Comparison of ENCODE assay signal across 9 cellular contexts in genomic region chr15:98647026-98647773, GRCh38. TPM values are rescaled to one million over a fixed set of nuclear protein-coding genes. Genes with fewer than 3 reads are reported as not detected.
DNase-seq lines count a peak whose midpoint lies in the region; ATAC-seq, FAIRE-seq and TF ChIP-seq lines count a peak whose summit lies in the region.
"Had no signal": no experiment of that assay in that cellular context is flagged by ENCODE, and none has a peak within 500 bp of the region (broad histone marks: within the 10 kb centered on the region; RNA-seq: fewer than 3 reads in every experiment).

No MANE protein-coding gene starts in this region.

- peak; percentile 46 for ATAC-seq in GM19455 (IDR thresholded peaks at IDR 0.05; ENCODE audit: unreplicated experiment)

- peaks cover 14% of the 10 kb centered on the region for H3K27me3 ChIP-seq in CD4-positive, alpha-beta memory T cell (ENCODE audit: insufficient read depth, low read length)
- peaks cover 46% of the 10 kb centered on the region for H3K27me3 ChIP-seq in SJSA1 (replicated peaks)
- H3K27me3 ChIP-seq in ovary = no peaks in the 10 kb centered on the region

- H3K4me1 ChIP-seq in CD4-positive, alpha-beta memory T cell (ENCODE audit: insufficient read depth, low read length) = peaks cover 23% of the 10 kb centered on the region
- H3K4me1 ChIP-seq in SJSA1 (replicated peaks) (peaks cover 15% of the 10 kb centered on the region), ovary (ENCODE audit: insufficient read depth) (peaks cover 2% of the 10 kb centered on the region)

- POLR2A ChIA-PET in CD4-positive, alpha-beta memory T cell (lab: Charles Lee; ENCODE audit: partially characterized antibody) = interaction anchor here (1.7 kb wide), 1 partner anchor 11 kb away, joined by 4 read pairs; no protein-coding TSS in a partner anchor

- DNase-seq in CD4-positive, alpha-beta memory T cell = peak; percentile 53 to 67 (median 63)
- DNase-seq in HT1080 (ENCODE audit: low read depth) (peak; percentile 49), SJSA1 (ENCODE audit: low read depth in 1 of 2, low spot score in 2 of 2) (peak; percentile 65), head of caudate nucleus (peak in 41 of 42 donors; percentile 39 to 88 (median 74)), ovary (peak; percentile 81 to 91 (median 89)), urothelium cell line (ENCODE audit: low spot score) (peak; percentile 90)

- peak overlapping the region; percentile 44 to 50 for H3K4me3 ChIP-seq in CD4-positive, alpha-beta memory T cell (ENCODE audit: low read length in 2 of 2)
- H3K4me3 ChIP-seq in SJSA1 (peak overlapping the region; percentile 83), ovary (peak overlapping the region; percentile 93)

- H3K9me3 ChIP-seq in CD4-positive, alpha-beta memory T cell (ENCODE audit: control insufficient read depth in 1 of 2, low read length in 2 of 2) = no peaks in the 10 kb centered on the region
- H3K9me3 ChIP-seq in SJSA1 (replicated peaks) (0 out of 2 replicates have a peak, but pooled peaks cover 2% of the 10 kb centered on the region), ovary (no peaks in the 10 kb centered on the region)

- H3K4me1 Mint-ChIP-seq in CD4-positive, alpha-beta memory T cell = peaks cover 11 to 25% (median 18%) of the 10 kb centered on the region in 4 donors
- H3K4me1 Mint-ChIP-seq in activated naive CD4-positive, alpha-beta T cell treated with anti-CD3 and anti-CD28 coated beads, Interleukin-2, amount 50 U/mL, for 24 hours = peaks cover 37% of the 10 kb centered on the region

- no peak overlapping the region for H3K27ac ChIP-seq in CD4-positive, alpha-beta memory T cell (ENCODE audit: low read depth, low read length)
- H3K27ac ChIP-seq in SJSA1 (no peak overlapping the region), ovary (peak overlapping the region; percentile 82 to 97)

- peaks cover 0 to 9% of the 10 kb centered on the region in 2 donors for H3K36me3 Mint-ChIP-seq in CD4-positive, alpha-beta memory T cell
- H3K36me3 Mint-ChIP-seq in activated naive CD4-positive, alpha-beta T cell treated with anti-CD3 and anti-CD28 coated beads, Interleukin-2, amount 50 U/mL, for 24 hours = no peaks in the 10 kb centered on the region

- H3K36me3 ChIP-seq in CD4-positive, alpha-beta memory T cell (ENCODE audit: insufficient read depth, low read length) = no peaks in the 10 kb centered on the region
- H3K36me3 ChIP-seq in SJSA1 = peaks cover 10% of the 10 kb centered on the region
- H3K36me3 ChIP-seq in ovary = no peaks in the 10 kb centered on the region

- H3K4me3 Mint-ChIP-seq in CD4-positive, alpha-beta memory T cell = peak overlapping the region; percentile 79 to 89 (median 84)
- H3K4me3 Mint-ChIP-seq in activated naive CD4-positive, alpha-beta T cell treated with anti-CD3 and anti-CD28 coated beads, Interleukin-2, amount 50 U/mL, for 24 hours = peak overlapping the region; percentile 88

- CTCF ChIA-PET in CD4-positive, alpha-beta memory T cell (lab: Charles Lee; ENCODE audit: partially characterized antibody) = interaction anchor here (0.6 to 3.2 kb wide), 9 partner anchors 10 to 233 kb away, joined by 3 to 26 read pairs (median 3); no protein-coding TSS in a partner anchor

- peak in 2 of 3 donors; percentile 88 for TF ChIP-seq CTCF in ovary (IDR thresholded peaks at IDR 0.05)

- WGBS in ovary, 3 donors = 0 to 1% (median 0%) methylated on average over 35 to 77 of the region's 77 CpGs

- no peak for TF ChIP-seq EP300 in ovary (IDR thresholded peaks at IDR 0.05)

- peaks cover 0 to 9% (median under 1%) of the 10 kb centered on the region in 8 donors for H3K9me3 Mint-ChIP-seq in CD4-positive, alpha-beta memory T cell
- no peaks in the 10 kb centered on the region for H3K9me3 Mint-ChIP-seq in activated naive CD4-positive, alpha-beta T cell treated with anti-CD3 and anti-CD28 coated beads, Interleukin-2, amount 50 U/mL, for 24 hours

- peaks cover 9 to 18% of the 10 kb centered on the region in 2 donors for H3K27me3 Mint-ChIP-seq in CD4-positive, alpha-beta memory T cell
- H3K27me3 Mint-ChIP-seq in activated naive CD4-positive, alpha-beta T cell treated with anti-CD3 and anti-CD28 coated beads, Interleukin-2, amount 50 U/mL, for 24 hours = no peaks in the 10 kb centered on the region

- TF ChIP-seq POLR2A in ovary (IDR thresholded peaks at IDR 0.05) = no peak

- intact Hi-C loops in CD4-positive, alpha-beta memory T cell (cut with micrococcal nuclease) = loop anchor here (5.0 kb wide), 3 partner anchors 45 to 1955 kb away; partner anchors contain the start of genes ASB7, LINS1 and LRRC28
- intact Hi-C loops in head of caudate nucleus (cut with DNase I) (no loop called here), ovary (cut with DNase I) (loop anchor here in 3 of 4 donors (2.0 to 10.0 kb wide), 6 partner anchors 122 to 430 kb away; no protein-coding TSS in a partner anchor)

- H3K27ac Mint-ChIP-seq in CD4-positive, alpha-beta memory T cell = peak overlapping the region in 6 of 7 donors; percentile 29 to 88 (median 68)
- peak overlapping the region; percentile 86 for H3K27ac Mint-ChIP-seq in activated naive CD4-positive, alpha-beta T cell treated with anti-CD3 and anti-CD28 coated beads, Interleukin-2, amount 50 U/mL, for 24 hours

- FAIRE-seq in urothelium cell line (lab: Jason Lieb, UNC) = no peak
- FAIRE-seq: colon had no signal

RNA-seq across cellular contexts. Expression of gene IGF1R, which starts 1.1 kb away (rescaled TPM):
- total RNA-seq in CD4-positive, alpha-beta memory T cell = 10 to 100 TPM; 47.2 to 49.2 TPM
- 1 to 10 TPM in 1 of 2 donors, under 1 TPM in 1; 0.45 to 3.0 TPM for polyA plus RNA-seq in CD4-positive, alpha-beta memory T cell
- 9.0 and 13.4 TPM in 2 replicates for total RNA-seq in HT1080 (2014; rRNA removed; shearing (Covaris generic))
- polyA plus RNA-seq in HT1080 (2015; cell fraction: cytosol; rRNA removed) = 10.1 and 13.0 TPM in 2 replicates
- 26.9 and 29.7 TPM in 2 replicates for polyA plus RNA-seq in HT1080 (2015; cell fraction: nucleus; rRNA removed)
- total RNA-seq in SJSA1 (2014; rRNA removed; shearing (Covaris generic)) = 7.8 and 14.1 TPM in 2 replicates
- total RNA-seq in ovary = 10 to 100 TPM; 39.5 to 88.7 (median 70.2) TPM
- 10 to 100 TPM; 15.4 to 38.2 TPM for polyA plus RNA-seq in ovary

Comparison
In these comparisons a context has a peak if more than half of its experiments do, and no peak if none do; other contexts are left out.
1. H3K27ac ChIP-seq: peak in ovary (2 of 2); none in CD4-positive, alpha-beta memory T cell (single experiment) and SJSA1 (single experiment).
2. Peak in every context shown above with its lines, with median percentiles within 50 percentile points of each other: DNase-seq and H3K4me3 ChIP-seq.